25 cellular contexts compared by ENCODE assay signal in the genomic region with DNA sequence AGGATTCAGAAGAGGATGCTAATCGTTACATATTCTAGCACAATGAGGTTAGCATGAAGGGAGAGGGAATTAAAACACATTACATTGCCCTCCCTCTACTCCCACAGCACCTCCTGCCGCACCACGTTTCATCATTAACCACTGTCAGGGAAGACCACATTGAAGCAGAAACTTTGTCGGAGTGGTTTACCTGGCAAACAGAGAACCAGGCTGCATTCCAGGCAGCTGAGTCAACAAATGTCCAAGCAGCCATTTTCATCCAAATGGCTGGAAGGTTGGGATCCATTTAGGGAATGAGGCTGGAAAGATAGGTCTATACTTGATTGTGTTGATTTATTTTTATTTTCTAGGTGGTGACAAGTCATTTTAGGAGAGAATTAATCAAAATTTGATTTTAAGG.
DNase-seq lines count a peak whose midpoint lies in the region; ATAC-seq, FAIRE-seq and TF ChIP-seq lines count a peak whose summit lies in the region.
"Had no signal": no experiment of that assay in that cellular context is flagged by ENCODE, and none has a peak within 500 bp of the region (broad histone marks: within the 10 kb centered on the region; RNA-seq: fewer than 3 reads in every experiment).

No MANE protein-coding gene starts in this region.

- TF ChIP-seq RAD21 in H1 (IDR thresholded peaks at IDR 0.05 in 1 of 2, conservative IDR thresholded peaks at IDR 0.05 in 1 of 2; ENCODE audit: low read depth in 2 of 2, low read length in 2 of 2): no peak

- H2BK12ac ChIP-seq in H1 (ENCODE audit: low read depth, low read length): 0 out of 2 replicates have a peak overlapping the region, but pooled peaks have one; percentile 30

- H3K4me1 ChIP-seq in H1 (replicated peaks in 1 of 4; ENCODE audit: control insufficient read depth in 3 of 4, insufficient read depth in 4 of 4, low read length in 3 of 4): no peaks in the 10 kb centered on the region
- H3K4me1 ChIP-seq: upper lobe of right lung had no signal

- H3K36me3 Mint-ChIP-seq in mesothelial cell of epicardium: no peaks in the 10 kb centered on the region
- no peaks in the 10 kb centered on the region for H3K36me3 Mint-ChIP-seq in T-helper 2 cell treated with Interferon-gamma antibody and Interleukin-4, amounts not matched to agents 5 μg/mL and 100 μg/mL, for 36 hours (ENCODE audit: low read depth)
- no peaks in the 10 kb centered on the region for H3K36me3 Mint-ChIP-seq in stimulated activated naive B cell treated with anti-CD40 and anti-IgM and Interleukin-4, amounts not matched to agents 10 μg/mL and 1 μg/mL and 100 μg/mL, for 72 hours
- H3K36me3 Mint-ChIP-seq: activated naive CD4-positive, alpha-beta T cell treated with anti-CD3 and anti-CD28 coated beads, Interleukin-2, amount 50 U/mL, for 72 hours had no signal

- WGBS in H1 (ENCODE audit: extremely low coverage in 1 of 2, insufficient coverage in 1 of 2, insufficient read length in 1 of 2, insufficient replicate concordance in 2 of 2, low coverage in 1 of 2, low lambda C conversion rate in 2 of 2, missing lambda C conversion rate in 1 of 2), 2 experiments: 83% methylated on average over 4 of the region's 4 CpGs; no CpG with 5 or more reads in 1 of the 2 experiments

- no peak for TF ChIP-seq EP300 in H1 (IDR thresholded peaks at IDR 0.05; ENCODE audit: borderline replicate concordance in 1 of 2, low read depth in 2 of 2, low read length in 2 of 2)

- no peaks in the 10 kb centered on the region for H3K4me1 Mint-ChIP-seq in mesothelial cell of epicardium
- no peaks in the 10 kb centered on the region for H3K4me1 Mint-ChIP-seq in T-helper 2 cell treated with Interferon-gamma antibody and Interleukin-4, amounts not matched to agents 5 μg/mL and 100 μg/mL, for 36 hours (ENCODE audit: low read depth)
- H3K4me1 Mint-ChIP-seq in stimulated activated naive B cell treated with anti-CD40 and anti-IgM and Interleukin-4, amounts not matched to agents 10 μg/mL and 1 μg/mL and 100 μg/mL, for 72 hours: no peaks in the 10 kb centered on the region
- H3K4me1 Mint-ChIP-seq: activated CD4-positive, alpha-beta T cell treated with anti-CD3 and anti-CD28 coated beads, Interleukin-2, amount 10 ng/mL, durations not matched to agents 7 days and 5 days; T-helper 17 cell had no signal

- no peak overlapping the region for H3K56ac ChIP-seq in H1 (replicated peaks; ENCODE audit: insufficient read length, low read depth, low read length)

- H2BK120ac ChIP-seq in H1 (replicated peaks; ENCODE audit: low read depth, low read length): no peak overlapping the region

- H3K9me3 Mint-ChIP-seq in mesothelial cell of epicardium: no peaks in the 10 kb centered on the region
- no peaks in the 10 kb centered on the region for H3K9me3 Mint-ChIP-seq in T-helper 2 cell treated with Interferon-gamma antibody and Interleukin-4, amounts not matched to agents 5 μg/mL and 100 μg/mL, for 36 hours
- H3K9me3 Mint-ChIP-seq in stimulated activated naive B cell treated with anti-CD40 and anti-IgM and Interleukin-4, amounts not matched to agents 10 μg/mL and 1 μg/mL and 100 μg/mL, for 72 hours: no peaks in the 10 kb centered on the region
- H3K9me3 Mint-ChIP-seq: activated CD4-positive, alpha-beta T cell treated with anti-CD3 and anti-CD28 coated beads, Interleukin-2, amount 10 ng/mL, durations not matched to agents 7 days and 5 days; activated naive CD4-positive, alpha-beta T cell treated with anti-CD3 and anti-CD28 coated beads, Interleukin-2, amount 50 U/mL, for 72 hours had no signal

- H3K9ac ChIP-seq in H1 (replicated peaks in 1 of 4; ENCODE audit: extremely low read depth in 1 of 4, low read depth in 3 of 4, low read length in 3 of 4): no peak overlapping the region

- peak; percentile 24 for FAIRE-seq in H1 (lab: Jason Lieb, UNC)
- FAIRE-seq: K562, RCC 7860 had no signal

- POLR2A ChIA-PET in H1 (lab: Charles Lee; ENCODE audit: partially characterized antibody): no interaction called here

- no peaks in the 10 kb centered on the region for H3K27me3 ChIP-seq in H1 (replicated peaks in 1 of 4; ENCODE audit: control insufficient read depth in 3 of 4, extremely low read depth in 1 of 4, insufficient read depth in 3 of 4, low read length in 3 of 4)
- H3K27me3 ChIP-seq: upper lobe of right lung had no signal

- no peak for TF ChIP-seq POLR2A in H1 (IDR thresholded peaks at IDR 0.05; ENCODE audit: control extremely low read depth in 1 of 2, low read depth in 2 of 2, low read length in 2 of 2)

- H3K4me3 Mint-ChIP-seq in mesothelial cell of epicardium: no peak overlapping the region
- no peak overlapping the region for H3K4me3 Mint-ChIP-seq in T-helper 2 cell treated with Interferon-gamma antibody and Interleukin-4, amounts not matched to agents 5 μg/mL and 100 μg/mL, for 36 hours
- H3K4me3 Mint-ChIP-seq in stimulated activated naive B cell treated with anti-CD40 and anti-IgM and Interleukin-4, amounts not matched to agents 10 μg/mL and 1 μg/mL and 100 μg/mL, for 72 hours: no peak overlapping the region
- H3K4me3 Mint-ChIP-seq: activated CD4-positive, alpha-beta T cell treated with anti-CD3 and anti-CD28 coated beads, Interleukin-2, amount 10 ng/mL, durations not matched to agents 7 days and 5 days; T-helper 17 cell had no signal

- H4K20me1 ChIP-seq in H1 (replicated peaks in 1 of 2; ENCODE audit: control insufficient read depth in 1 of 2, insufficient read depth in 2 of 2, low read length in 2 of 2): no peaks in the 10 kb centered on the region

- ATAC-seq in stimulated activated naive B cell treated with anti-CD40 and anti-IgM and Interleukin-4, amounts not matched to agents 10 μg/mL and 1 μg/mL and 100 μg/mL, for 72 hours (replicated peaks): no peak
- ATAC-seq: activated naive CD4-positive, alpha-beta T cell treated with anti-CD3 and anti-CD28 coated beads, Interleukin-2, amount 50 U/mL, for 72 hours; esophagus mucosa; K562; sciatic nerve; T-helper 17 cell; upper lobe of right lung had no signal

- no peak overlapping the region for H4K8ac ChIP-seq in H1 (ENCODE audit: extremely low read depth, insufficient read depth, low read length)

- H3K14ac ChIP-seq in H1 (ENCODE audit: insufficient read length): no peak overlapping the region

- no peak overlapping the region for H2BK20ac ChIP-seq in H1 (ENCODE audit: low read length)

- no peak overlapping the region for H2BK15ac ChIP-seq in H1 (ENCODE audit: low read length)

- no peak overlapping the region for H3K4ac ChIP-seq in H1 (replicated peaks; ENCODE audit: insufficient read length, low read depth, low read length)

- no peaks in the 10 kb centered on the region for H3K27me3 Mint-ChIP-seq in mesothelial cell of epicardium (ENCODE audit: low read depth)
- peaks cover 7% of the 10 kb centered on the region for H3K27me3 Mint-ChIP-seq in T-helper 2 cell treated with Interferon-gamma antibody and Interleukin-4, amounts not matched to agents 5 μg/mL and 100 μg/mL, for 36 hours (ENCODE audit: low read depth)
- no peaks in the 10 kb centered on the region for H3K27me3 Mint-ChIP-seq in stimulated activated naive B cell treated with anti-CD40 and anti-IgM and Interleukin-4, amounts not matched to agents 10 μg/mL and 1 μg/mL and 100 μg/mL, for 72 hours

- no peak for TF ChIP-seq CTCF in H1 (IDR thresholded peaks at IDR 0.05; ENCODE audit: control extremely low read depth in 1 of 3, insufficient read depth in 1 of 3, low read depth in 1 of 3, low read length in 3 of 3)
- TF ChIP-seq CTCF in mesothelial cell of epicardium (IDR thresholded peaks at IDR 0.05; ENCODE audit: unreplicated experiment): no peak

- H3K4me3 ChIP-seq in H1 (ENCODE audit: extremely low read depth in 1 of 4, insufficient read depth in 2 of 4, low read depth in 3 of 4, low read length in 4 of 4): no peak overlapping the region
- H3K4me3 ChIP-seq: K562, upper lobe of right lung had no signal

- H3K36me3 ChIP-seq in H1 (ENCODE audit: control insufficient read depth in 2 of 4, insufficient read depth in 4 of 4, low read length in 3 of 4): no peaks in the 10 kb centered on the region
- H3K36me3 ChIP-seq: upper lobe of right lung had no signal

- no peak overlapping the region for H3K18ac ChIP-seq in H1 (ENCODE audit: extremely low read depth, low read length)

- H3K79me2 ChIP-seq in H1 (ENCODE audit: control insufficient read depth in 1 of 2, insufficient read depth in 2 of 2, low read length in 2 of 2): no peaks in the 10 kb centered on the region

- CTCF ChIA-PET in H1 (lab: Charles Lee; ENCODE audit: partially characterized antibody): interaction anchor here (1.0 kb wide), 1 partner anchor 39 kb away, joined by 3 read pairs; no protein-coding TSS in a partner anchor

- no peak overlapping the region for H3K4me2 ChIP-seq in H1 (ENCODE audit: insufficient read depth in 1 of 2, low read depth in 2 of 2, low read length in 2 of 2)

- H3K23me2 ChIP-seq in H1 (ENCODE audit: low read depth, low read length): no peaks in the 10 kb centered on the region

- no peak overlapping the region for H3K23ac ChIP-seq in H1 (ENCODE audit: insufficient read length)

- no peak overlapping the region for H4K5ac ChIP-seq in H1 (ENCODE audit: insufficient read length, low read depth, low read length)

- H3K79me1 ChIP-seq in H1 (ENCODE audit: low read depth, low read length): no peaks in the 10 kb centered on the region

- no peak overlapping the region for H3K27ac ChIP-seq in H1 (ENCODE audit: low read depth, low read length)
- H3K27ac ChIP-seq: C4-2B, upper lobe of right lung had no signal

- no peak overlapping the region for H2BK5ac ChIP-seq in H1 (ENCODE audit: low read depth, low read length)

- H3K27ac Mint-ChIP-seq in mesothelial cell of epicardium: no peak overlapping the region
- no peak overlapping the region for H3K27ac Mint-ChIP-seq in T-helper 2 cell treated with Interferon-gamma antibody and Interleukin-4, amounts not matched to agents 5 μg/mL and 100 μg/mL, for 36 hours
- H3K27ac Mint-ChIP-seq in stimulated activated naive B cell treated with anti-CD40 and anti-IgM and Interleukin-4, amounts not matched to agents 10 μg/mL and 1 μg/mL and 100 μg/mL, for 72 hours: no peak overlapping the region
- H3K27ac Mint-ChIP-seq: activated CD4-positive, alpha-beta T cell treated with anti-CD3 and anti-CD28 coated beads, Interleukin-2, amount 10 ng/mL, durations not matched to agents 7 days and 5 days; activated naive CD4-positive, alpha-beta T cell treated with anti-CD3 and anti-CD28 coated beads, Interleukin-2, amount 50 U/mL, for 72 hours; T-helper 17 cell had no signal

- no peak overlapping the region for H4K91ac ChIP-seq in H1 (replicated peaks; ENCODE audit: insufficient read length, low read length)

- H2AK5ac ChIP-seq in H1 (ENCODE audit: low read depth, low read length): no peak overlapping the region

- DNase-seq in COR-L47 (lab: John Stamatoyannopoulos, UW): peak; percentile 66
- peak; percentile 33 for DNase-seq in M059J (ENCODE audit: low read depth)
- peak; percentile 62 for DNase-seq in NCI-H510A treated with DMSO at 0.1 percent for 48 hours (lab: John Stamatoyannopoulos, UW)
- DNase-seq in H1 (ENCODE audit: low read depth in 1 of 2, low spot score in 2 of 2): no peak
- DNase-seq in mesothelial cell of epicardium (ENCODE audit: low spot score in 2 of 2, unreplicated experiment in 2 of 2): no peak
- DNase-seq in activated gamma-delta T cell treated with Interleukin-2 at 50 U/mL for 16 hours: no peak
- no peak for DNase-seq in T-helper 2 cell treated with Interferon-gamma antibody and Interleukin-4, amounts not matched to agents 5 μg/mL and 100 μg/mL, for 36 hours (ENCODE audit: low spot score)
- no peak for DNase-seq in stimulated activated naive B cell treated with anti-CD40 and anti-IgM and Interleukin-4, amounts not matched to agents 10 μg/mL and 1 μg/mL and 100 μg/mL, for 72 hours
- DNase-seq: ACHN; activated CD4-positive, alpha-beta T cell treated with anti-CD3 and anti-CD28 coated beads, Interleukin-2, amount 10 ng/mL, durations not matched to agents 7 days and 5 days; effector CD4-positive, alpha-beta T cell; foreskin melanocyte; GF-D8; H7; posterior cingulate gyrus; stimulated activated CD4-positive, alpha-beta T cell treated with anti-CD3 and anti-CD28 coated beads, Interleukin-15, amount 100 ng/mL, for 24 hours; stimulated activated CD8-positive, alpha-beta memory T cell treated with anti-CD3 and anti-CD28 coated beads, Interleukin-4, amount 100 ng/mL, for 48 hours; T-helper 17 cell; upper lobe of right lung had no signal

- H3K9me3 ChIP-seq in H1 (ENCODE audit: insufficient read depth in 2 of 2, low read depth in 1 of 2, low read length in 1 of 2): no peaks in the 10 kb centered on the region
- H3K9me3 ChIP-seq: upper lobe of right lung had no signal

- no peak overlapping the region for H2AFZ ChIP-seq in H1 (ENCODE audit: low read length)

Comparison
In these comparisons a context has a peak if more than half of its experiments do, and no peak if none do; other contexts are left out.
1. DNase-seq: peak in COR-L47 (single experiment), M059J (single experiment) and NCI-H510A treated with DMSO at 0.1 percent for 48 hours (single experiment); none in H1 (0 of 2), mesothelial cell of epicardium (0 of 2), activated gamma-delta T cell treated with Interleukin-2 at 50 U/mL for 16 hours (single experiment), T-helper 2 cell treated with Interferon-gamma antibody and Interleukin-4, amounts not matched to agents 5 μg/mL and 100 μg/mL, for 36 hours (single experiment) and stimulated activated naive B cell treated with anti-CD40 and anti-IgM and Interleukin-4, amounts not matched to agents 10 μg/mL and 1 μg/mL and 100 μg/mL, for 72 hours (single experiment).